14 cellular contexts compared by ENCODE assay signal in the genomic region with DNA sequence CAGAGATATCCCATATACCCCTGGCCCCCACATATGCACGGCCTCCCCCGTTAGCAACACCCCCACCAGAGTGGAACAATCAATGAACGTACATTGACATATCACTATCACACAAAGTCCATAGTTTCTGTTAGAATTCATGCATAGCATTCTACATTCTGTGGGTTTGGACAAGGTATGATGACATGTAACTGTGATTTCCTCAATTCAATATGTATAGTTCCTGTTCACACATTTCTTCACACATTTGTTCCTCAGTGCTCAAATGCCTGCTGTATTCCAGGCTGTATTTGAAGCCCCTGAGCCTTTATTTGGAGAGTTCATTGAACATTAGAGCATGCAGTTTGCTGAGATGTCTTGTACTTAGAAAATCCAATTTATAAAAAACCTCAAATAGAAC.
DNase-seq lines count a peak whose midpoint lies in the region; ATAC-seq and TF ChIP-seq lines count a peak whose summit lies in the region.
"Had no signal": no experiment of that assay in that cellular context is flagged by ENCODE, and none has a peak within 500 bp of the region (broad histone marks: within the 10 kb centered on the region; RNA-seq: fewer than 3 reads in every experiment).

No MANE protein-coding gene starts in this region.

- no peak for DNase-seq in activated T-cell treated with anti-CD3 and anti-CD28 coated beads, Interleukin-2, amount 50 U/mL, for 72 hours
- no peak for DNase-seq in activated T-cell treated with anti-CD3 and anti-CD28 coated beads, Interleukin-2, amount 50 U/mL, for 1 hour
- DNase-seq in SKM-1 treated with dmso at 0.1 percent for 144 hours (lab: John Stamatoyannopoulos, UW; ENCODE audit: unreplicated experiment) (peak; percentile 69), mesothelial cell of epicardium (ENCODE audit: low spot score in 2 of 2, unreplicated experiment in 2 of 2) (no peak), upper lobe of right lung (no peak), NCI-H1694 (lab: John Stamatoyannopoulos, UW) (no peak), NCI-H1092 (lab: John Stamatoyannopoulos, UW) (no peak)
- DNase-seq: activated naive CD8-positive, alpha-beta T cell treated with anti-CD3 and anti-CD28 coated beads, Interleukin-2, amount 10 ng/mL, durations not matched to agents 7 days and 5 days; DND-41; heart right ventricle; KBM-7; NCI-H748 treated with DMSO at 0.1 percent for 48 hours; SHP77 had no signal

- H3K36me3 Mint-ChIP-seq in activated T-cell treated with anti-CD3 and anti-CD28 coated beads, Interleukin-2, amount 50 U/mL, for 72 hours (ENCODE audit: insufficient read depth in 2 of 2), result peaks cover 3 to 9% of the 10 kb centered on the region in 2 donors
- no peaks in the 10 kb centered on the region for H3K36me3 Mint-ChIP-seq in mesothelial cell of epicardium

- no peak overlapping the region for H3K4me3 ChIP-seq in upper lobe of right lung
- H3K4me3 ChIP-seq: heart right ventricle had no signal

- H3K27me3 Mint-ChIP-seq in activated T-cell treated with anti-CD3 and anti-CD28 coated beads, Interleukin-2, amount 50 U/mL, for 72 hours (ENCODE audit: low read depth), result no peaks in the 10 kb centered on the region
- no peaks in the 10 kb centered on the region for H3K27me3 Mint-ChIP-seq in mesothelial cell of epicardium (ENCODE audit: low read depth)
- H3K27me3 Mint-ChIP-seq: activated naive CD8-positive, alpha-beta T cell treated with anti-CD3 and anti-CD28 coated beads, Interleukin-2, amount 10 ng/mL, durations not matched to agents 7 days and 5 days had no signal

- no peaks in the 10 kb centered on the region for H3K36me3 ChIP-seq in upper lobe of right lung
- H3K36me3 ChIP-seq: heart right ventricle had no signal

- H3K9me3 ChIP-seq in upper lobe of right lung, result no peaks in the 10 kb centered on the region
- H3K9me3 ChIP-seq: heart right ventricle had no signal

- H3K27ac ChIP-seq in upper lobe of right lung, result no peak overlapping the region

- H3K4me3 Mint-ChIP-seq in activated T-cell treated with anti-CD3 and anti-CD28 coated beads, Interleukin-2, amount 50 U/mL, for 72 hours, result no peak overlapping the region
- no peak overlapping the region for H3K4me3 Mint-ChIP-seq in mesothelial cell of epicardium
- H3K4me3 Mint-ChIP-seq: activated naive CD8-positive, alpha-beta T cell treated with anti-CD3 and anti-CD28 coated beads, Interleukin-2, amount 10 ng/mL, durations not matched to agents 7 days and 5 days had no signal

- peak overlapping the region; percentile 59 for H3K27ac Mint-ChIP-seq in activated T-cell treated with anti-CD3 and anti-CD28 coated beads, Interleukin-2, amount 50 U/mL, for 72 hours
- peak overlapping the region; percentile 97 for H3K27ac Mint-ChIP-seq in mesothelial cell of epicardium
- H3K27ac Mint-ChIP-seq: activated naive CD8-positive, alpha-beta T cell treated with anti-CD3 and anti-CD28 coated beads, Interleukin-2, amount 10 ng/mL, durations not matched to agents 7 days and 5 days had no signal

- peaks cover 84% of the 10 kb centered on the region for H3K4me1 Mint-ChIP-seq in activated T-cell treated with anti-CD3 and anti-CD28 coated beads, Interleukin-2, amount 50 U/mL, for 72 hours (ENCODE audit: low read depth)
- peaks cover 61% of the 10 kb centered on the region for H3K4me1 Mint-ChIP-seq in mesothelial cell of epicardium

- no peak for ATAC-seq in activated T-cell treated with anti-CD3 and anti-CD28 coated beads, Interleukin-2, amount 50 U/mL, for 72 hours (replicated peaks in 1 of 2)
- ATAC-seq in upper lobe of right lung, result peak; percentile 46
- ATAC-seq in GM21786 (IDR thresholded peaks at IDR 0.05; ENCODE audit: unreplicated experiment), result no peak
- ATAC-seq: heart right ventricle had no signal

- no peaks in the 10 kb centered on the region for H3K9me3 Mint-ChIP-seq in activated T-cell treated with anti-CD3 and anti-CD28 coated beads, Interleukin-2, amount 50 U/mL, for 72 hours
- H3K9me3 Mint-ChIP-seq in mesothelial cell of epicardium, result no peaks in the 10 kb centered on the region
- H3K9me3 Mint-ChIP-seq: activated naive CD8-positive, alpha-beta T cell treated with anti-CD3 and anti-CD28 coated beads, Interleukin-2, amount 10 ng/mL, durations not matched to agents 7 days and 5 days had no signal

- TF ChIP-seq CTCF in mesothelial cell of epicardium (IDR thresholded peaks at IDR 0.05; ENCODE audit: unreplicated experiment) (no peak), upper lobe of right lung (IDR thresholded peaks at IDR 0.05) (no peak)

- H3K4me1 ChIP-seq in upper lobe of right lung, result peaks cover 53% of the 10 kb centered on the region

- intact Hi-C loops in upper lobe of right lung (cut with DNase I), result no loop called here

- H3K27me3 ChIP-seq in upper lobe of right lung, result no peaks in the 10 kb centered on the region
- H3K27me3 ChIP-seq: heart right ventricle had no signal
